13 cellular contexts compared by ENCODE assay signal in the genomic region with DNA sequence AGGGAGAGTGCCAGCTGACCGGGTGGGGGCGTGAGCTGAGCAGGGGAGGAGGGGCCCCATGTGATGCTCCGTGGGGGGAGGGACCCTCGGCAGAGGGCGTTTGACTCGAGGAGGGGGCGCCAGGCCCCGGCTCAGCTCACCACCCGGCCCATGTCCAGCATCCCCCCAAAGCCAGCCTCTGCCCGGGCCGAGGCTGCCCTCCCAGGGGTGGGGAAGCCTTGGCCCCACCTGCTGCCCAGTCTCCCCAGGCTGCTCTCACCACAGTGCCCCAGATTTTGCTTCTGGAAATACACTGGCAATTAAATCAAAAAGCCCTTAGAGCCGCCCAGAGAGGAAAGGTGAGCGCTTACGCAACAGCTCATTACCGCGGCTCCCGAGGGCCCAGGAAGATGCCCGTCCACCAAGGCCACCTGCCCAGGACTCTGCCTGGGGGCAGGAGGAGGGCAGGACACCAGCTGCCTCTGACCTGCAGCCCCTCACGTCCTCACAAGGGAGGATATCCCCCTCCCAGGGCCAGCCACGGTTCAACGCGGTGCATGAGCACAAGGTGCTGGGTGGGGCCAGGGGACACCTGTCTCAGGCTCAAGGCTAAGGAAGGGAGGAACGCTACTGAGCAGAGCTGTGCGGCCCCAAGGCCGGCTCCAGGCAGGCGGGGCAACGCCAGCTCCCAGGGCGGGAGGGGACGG.
DNase-seq lines count a peak whose midpoint lies in the region; ATAC-seq and TF ChIP-seq lines count a peak whose summit lies in the region.
"Had no signal": no experiment of that assay in that cellular context is flagged by ENCODE, and none has a peak within 500 bp of the region (broad histone marks: within the 10 kb centered on the region; RNA-seq: fewer than 3 reads in every experiment).

No MANE protein-coding gene starts in this region.

- peaks cover 16% of the 10 kb centered on the region for H3K9me3 Mint-ChIP-seq in GM23338

- H3K27ac ChIP-seq in GM23338 (ENCODE audit: low read depth) (no peak overlapping the region), iPS-18a (ENCODE audit: low read length) (no peak overlapping the region), sigmoid colon (peak overlapping the region; percentile 91 to 99 (median 95))

- H3K4me3 Mint-ChIP-seq in GM23338, result no peak overlapping the region

- H3F3A ChIP-seq in GM23338 (replicated peaks; ENCODE audit: low read depth), result no peaks in the 10 kb centered on the region

- H4K20me1 ChIP-seq in GM23338 (replicated peaks; ENCODE audit: insufficient read depth), result no peaks in the 10 kb centered on the region

- TF ChIP-seq CTCF in GM23338 (conservative IDR thresholded peaks at IDR 0.05; ENCODE audit: low read depth in 2 of 2) (peak in 1 of 2 experiments; percentile 20; a peak in 1 of 4 replicates), sigmoid colon (IDR thresholded peaks at IDR 0.05) (no peak), GM20000 (IDR thresholded peaks at IDR 0.05; ENCODE audit: extremely low read depth, missing control alignments) (no peak)

- TF ChIP-seq POLR2A in sigmoid colon (IDR thresholded peaks at IDR 0.05), result no peak

- no peaks in the 10 kb centered on the region for H3K36me3 Mint-ChIP-seq in GM23338 (ENCODE audit: low read depth)

- H3K27me3 ChIP-seq in GM23338 (ENCODE audit: insufficient read depth) (no peaks in the 10 kb centered on the region), iPS-18a (ENCODE audit: control insufficient read depth, insufficient read depth, low read length) (no peaks in the 10 kb centered on the region), sigmoid colon (no peaks in the 10 kb centered on the region)

- ATAC-seq in GM23338 (peak; percentile 67), SK-N-SH treated with all-trans-retinoic acid at 6 μM for 48 hours (no peak)
- ATAC-seq: right cardiac atrium had no signal

- H3K4me3 ChIP-seq in GM23338 (no peak overlapping the region), iPS-18a (ENCODE audit: low read length) (peak overlapping the region; percentile 15), sigmoid colon (peak overlapping the region in 1 of 4 donors; percentile 13)

- TF ChIP-seq EP300 in sigmoid colon (IDR thresholded peaks at IDR 0.05), result no peak

- H3K27me3 Mint-ChIP-seq in GM23338 (ENCODE audit: insufficient read depth, low read depth, poor library complexity), result peaks cover 5% of the 10 kb centered on the region

- DNase-seq in GM23338 (ENCODE audit: low spot score) (no peak), NCI-H526 treated with DMSO at 0.1 percent for 48 hours (lab: John Stamatoyannopoulos, UW) (peak; percentile 42), sigmoid colon (no peak), GM20000 (ENCODE audit: low spot score) (no peak), NCI-H748 treated with DMSO at 0.1 percent for 48 hours (lab: John Stamatoyannopoulos, UW) (no peak)
- no peak for DNase-seq in activated effector memory CD4-positive, alpha-beta T cell treated with anti-CD3 and anti-CD28 coated beads, Interleukin-2, amount 50 U/mL, for 16 hours
- DNase-seq: activated T-cell treated with anti-CD3 and anti-CD28 coated beads, Interleukin-2, amount 50 U/mL, for 48 hours; anterior cingulate cortex; Caco-2; effector CD8-positive, alpha-beta T cell had no signal

- H3K9ac ChIP-seq in iPS-18a (ENCODE audit: low read length), result no peak overlapping the region

- peaks cover 7% of the 10 kb centered on the region for H3K4me1 Mint-ChIP-seq in GM23338

- no peaks in the 10 kb centered on the region; the same call in 1 of the 2 replicates for H3K4me1 ChIP-seq in GM23338 (ENCODE audit: insufficient read depth)
- H3K4me1 ChIP-seq in iPS-18a (ENCODE audit: control insufficient read depth, low read depth, low read length), result no peaks in the 10 kb centered on the region
- H3K4me1 ChIP-seq in sigmoid colon, result peaks cover 0 to 69% (median 67%) of the 10 kb centered on the region in 4 donors
- H3K4me1 ChIP-seq: Caco-2 had no signal

- intact Hi-C loops in sigmoid colon (cut with DNase I), result loop anchor here (5.0 kb wide), 1 partner anchor 50 kb away; no protein-coding TSS in a partner anchor

- H2AFZ ChIP-seq in GM23338, result peak overlapping the region; percentile 80

- WGBS in sigmoid colon, 2 donors, result 20 to 55% methylated on average over 29 of the region's 29 CpGs

- H3K9me2 ChIP-seq in GM23338 (ENCODE audit: insufficient read depth), result no peaks in the 10 kb centered on the region

- no peaks in the 10 kb centered on the region for H3K79me2 ChIP-seq in GM23338 (replicated peaks; ENCODE audit: insufficient read depth)

- no peak overlapping the region for H3K27ac Mint-ChIP-seq in GM23338

- no peaks in the 10 kb centered on the region for H3K9me3 ChIP-seq in iPS-18a (ENCODE audit: control insufficient read depth, low read depth, low read length)
- no peaks in the 10 kb centered on the region for H3K9me3 ChIP-seq in sigmoid colon

- H3K36me3 ChIP-seq in GM23338 (ENCODE audit: insufficient read depth) (no peaks in the 10 kb centered on the region), iPS-18a (ENCODE audit: control insufficient read depth, low read depth, low read length) (no peaks in the 10 kb centered on the region), sigmoid colon (no peaks in the 10 kb centered on the region)

- H3K4me2 ChIP-seq in GM23338, result no peak overlapping the region

TF ChIP-seq in GM23338, 12 proteins besides CTCF, POLR2A, EP300 and RAD21 (continues in another document):
- TF ChIP-seq ZNF114 (CRISPR knock-in tag; IDR thresholded peaks at IDR 0.05) (no peak), EZH2 (IDR thresholded peaks at IDR 0.05; ENCODE audit: low read depth, unreplicated experiment) (no peak), EZH2phosphoT487 (IDR thresholded peaks at IDR 0.05; ENCODE audit: unreplicated experiment) (no peak), ZNF331 (CRISPR knock-in tag; IDR thresholded peaks at IDR 0.05; ENCODE audit: low read depth) (no peak), CREB1 (CRISPR knock-in tag; IDR thresholded peaks at IDR 0.05; ENCODE audit: low read depth) (no peak)
- TF ChIP-seq, protein P1, sequence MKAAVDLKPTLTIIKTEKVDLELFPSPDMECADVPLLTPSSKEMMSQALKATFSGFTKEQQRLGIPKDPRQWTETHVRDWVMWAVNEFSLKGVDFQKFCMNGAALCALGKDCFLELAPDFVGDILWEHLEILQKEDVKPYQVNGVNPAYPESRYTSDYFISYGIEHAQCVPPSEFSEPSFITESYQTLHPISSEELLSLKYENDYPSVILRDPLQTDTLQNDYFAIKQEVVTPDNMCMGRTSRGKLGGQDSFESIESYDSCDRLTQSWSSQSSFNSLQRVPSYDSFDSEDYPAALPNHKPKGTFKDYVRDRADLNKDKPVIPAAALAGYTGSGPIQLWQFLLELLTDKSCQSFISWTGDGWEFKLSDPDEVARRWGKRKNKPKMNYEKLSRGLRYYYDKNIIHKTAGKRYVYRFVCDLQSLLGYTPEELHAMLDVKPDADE (IDR thresholded peaks at IDR 0.05), result no peak

TF ChIP-seq in SK-N-SH treated with all-trans-retinoic acid at 6 μM for 48 hours, 23 proteins besides CTCF, POLR2A, EP300 and RAD21:
- no peak for TF ChIP-seq SNAI2 (CRISPR knock-in tag; IDR thresholded peaks at IDR 0.05)
- TF ChIP-seq TOX (CRISPR knock-in tag; IDR thresholded peaks at IDR 0.05; ENCODE audit: borderline replicate concordance), result no peak
- no peak for TF ChIP-seq GLIS3 (CRISPR knock-in tag; IDR thresholded peaks at IDR 0.05)
- TF ChIP-seq CSDC2 (CRISPR knock-in tag; IDR thresholded peaks at IDR 0.05), result no peak
- TF ChIP-seq, protein P2, sequence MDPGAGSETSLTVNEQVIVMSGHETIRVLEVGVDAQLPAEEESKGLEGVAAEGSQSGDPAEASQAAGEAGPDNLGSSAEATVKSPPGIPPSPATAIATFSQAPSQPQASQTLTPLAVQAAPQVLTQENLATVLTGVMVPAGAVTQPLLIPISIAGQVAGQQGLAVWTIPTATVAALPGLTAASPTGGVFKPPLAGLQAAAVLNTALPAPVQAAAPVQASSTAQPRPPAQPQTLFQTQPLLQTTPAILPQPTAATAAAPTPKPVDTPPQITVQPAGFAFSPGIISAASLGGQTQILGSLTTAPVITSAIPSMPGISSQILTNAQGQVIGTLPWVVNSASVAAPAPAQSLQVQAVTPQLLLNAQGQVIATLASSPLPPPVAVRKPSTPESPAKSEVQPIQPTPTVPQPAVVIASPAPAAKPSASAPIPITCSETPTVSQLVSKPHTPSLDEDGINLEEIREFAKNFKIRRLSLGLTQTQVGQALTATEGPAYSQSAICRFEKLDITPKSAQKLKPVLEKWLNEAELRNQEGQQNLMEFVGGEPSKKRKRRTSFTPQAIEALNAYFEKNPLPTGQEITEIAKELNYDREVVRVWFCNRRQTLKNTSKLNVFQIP (CRISPR knock-in tag; IDR thresholded peaks at IDR 0.05; ENCODE audit: borderline replicate concordance, low read depth), result no peak
- no peak for TF ChIP-seq ZNF8 (CRISPR knock-in tag; IDR thresholded peaks at IDR 0.05)
- TF ChIP-seq, protein P3, sequence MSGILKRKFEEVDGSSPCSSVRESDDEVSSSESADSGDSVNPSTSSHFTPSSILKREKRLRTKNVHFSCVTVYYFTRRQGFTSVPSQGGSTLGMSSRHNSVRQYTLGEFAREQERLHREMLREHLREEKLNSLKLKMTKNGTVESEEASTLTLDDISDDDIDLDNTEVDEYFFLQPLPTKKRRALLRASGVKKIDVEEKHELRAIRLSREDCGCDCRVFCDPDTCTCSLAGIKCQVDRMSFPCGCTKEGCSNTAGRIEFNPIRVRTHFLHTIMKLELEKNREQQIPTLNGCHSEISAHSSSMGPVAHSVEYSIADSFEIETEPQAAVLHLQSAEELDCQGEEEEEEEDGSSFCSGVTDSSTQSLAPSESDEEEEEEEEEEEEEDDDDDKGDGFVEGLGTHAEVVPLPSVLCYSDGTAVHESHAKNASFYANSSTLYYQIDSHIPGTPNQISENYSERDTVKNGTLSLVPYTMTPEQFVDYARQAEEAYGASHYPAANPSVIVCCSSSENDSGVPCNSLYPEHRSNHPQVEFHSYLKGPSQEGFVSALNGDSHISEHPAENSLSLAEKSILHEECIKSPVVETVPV (CRISPR knock-in tag; IDR thresholded peaks at IDR 0.05), result no peak
- no peak for TF ChIP-seq TCF4 (CRISPR knock-in tag; IDR thresholded peaks at IDR 0.05; ENCODE audit: borderline replicate concordance)
- TF ChIP-seq OSR1 (CRISPR knock-in tag; IDR thresholded peaks at IDR 0.05), result no peak
- no peak for TF ChIP-seq ARNTL (CRISPR knock-in tag; IDR thresholded peaks at IDR 0.05; ENCODE audit: borderline replicate concordance, low read depth)
- TF ChIP-seq ZNF565 (CRISPR knock-in tag; conservative IDR thresholded peaks at IDR 0.05; ENCODE audit: low read depth), result no peak
- TF ChIP-seq PPARA (CRISPR knock-in tag; IDR thresholded peaks at IDR 0.05; ENCODE audit: borderline replicate concordance), result no peak
- no peak for TF ChIP-seq RARB (CRISPR knock-in tag; IDR thresholded peaks at IDR 0.05)
- no peak for TF ChIP-seq ZFP30 (CRISPR knock-in tag; IDR thresholded peaks at IDR 0.05)

Comparison
In these comparisons a context has a peak if more than half of its experiments do, and no peak if none do; other contexts are left out.
1. H3K27ac ChIP-seq: peak in sigmoid colon (4 of 4); none in GM23338 (single experiment) and iPS-18a (single experiment).